8 cellular contexts compared by ENCODE assay signal in the genomic region with DNA sequence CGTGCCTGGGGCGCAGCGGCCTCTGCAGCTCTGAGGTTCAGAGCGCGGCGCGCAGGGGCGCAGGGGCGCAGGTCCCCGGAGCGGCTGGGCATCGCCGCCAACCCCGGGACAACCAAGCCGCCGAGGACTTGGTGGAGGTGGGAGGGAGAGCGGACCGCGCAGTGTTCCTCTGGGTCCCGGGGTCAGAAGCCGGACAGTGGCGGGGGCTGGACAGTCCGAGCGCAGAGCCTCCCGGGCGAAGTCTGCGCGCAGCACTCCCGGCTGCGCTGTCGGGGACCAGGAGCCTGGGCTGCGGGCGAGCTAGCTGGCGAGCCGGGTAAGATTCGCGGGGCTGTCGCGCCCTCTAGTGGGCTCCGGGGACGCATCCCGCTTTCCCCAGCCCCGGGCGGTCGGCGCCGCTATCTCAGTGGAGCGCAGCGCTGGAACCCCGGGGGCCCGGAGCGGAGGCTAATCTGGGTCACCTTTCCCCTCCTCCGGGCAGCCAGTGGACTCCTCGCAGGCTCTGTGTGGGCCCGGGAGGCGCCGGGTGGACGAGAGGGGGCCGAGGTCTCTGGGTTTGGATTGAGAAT. TPM values are rescaled to one million over a fixed set of nuclear protein-coding genes. Genes with fewer than 3 reads are reported as not detected.
A peak's percentile ranks its signal among the peaks of the same experiment; 100 is the strongest.
DNase-seq lines count a peak whose midpoint lies in the region; ATAC-seq and TF ChIP-seq lines count a peak whose summit lies in the region.

No MANE protein-coding gene starts in this region.

- H3K27ac ChIP-seq in heart right ventricle (peak overlapping the region; percentile 19 to 85 (median 70)), upper lobe of right lung (peak overlapping the region; percentile 64)

- peaks cover 20% of the 10 kb centered on the region for H3K36me3 ChIP-seq in adipocyte (ENCODE audit: control insufficient read depth, insufficient read depth, low read length, severe bottlenecking)
- peaks cover 0 to 4% (median 0%) of the 10 kb centered on the region in 9 donors for H3K36me3 ChIP-seq in heart right ventricle
- H3K36me3 ChIP-seq in upper lobe of right lung: no peaks in the 10 kb centered on the region

- H3K4me3 Mint-ChIP-seq in T-cell: peak overlapping the region; percentile 76 to 82 (median 78)

- no peaks in the 10 kb centered on the region for H3K36me3 Mint-ChIP-seq in T-cell

- DNase-seq in GM10266 (ENCODE audit: extremely low spot score) (peak; percentile 90), HFF-Myc (ENCODE audit: extremely low read depth, low read depth) (no peak), NAMALWA (ENCODE audit: low spot score) (peak; percentile 58), T-cell (peak; percentile 19 to 71 (median 57)), adipocyte (ENCODE audit: low read depth) (peak; percentile 93), heart right ventricle (peak; percentile 81 to 88), posterior vena cava (ENCODE audit: low spot score) (peak; percentile 96), upper lobe of right lung (peak; percentile 92)

- 0 to 1% methylated on average over 57 to 59 of the region's 59 CpGs for WGBS in heart right ventricle, 2 donors

- peak overlapping the region; percentile 99 for H3K9ac ChIP-seq in adipocyte (ENCODE audit: low read length)

- TF ChIP-seq CTCF in GM10266 (IDR thresholded peaks at IDR 0.05; ENCODE audit: control insufficient read depth, insufficient read depth, low read depth, missing control alignments): peak; percentile 89
- peak; percentile 78 for TF ChIP-seq CTCF in HFF-Myc (IDR thresholded peaks at IDR 0.05; ENCODE audit: low read depth, low read length, missing control alignments)
- peak; percentile 73 to 90 (median 81) for TF ChIP-seq CTCF in heart right ventricle (IDR thresholded peaks at IDR 0.05)
- peak; percentile 77 for TF ChIP-seq CTCF in upper lobe of right lung (IDR thresholded peaks at IDR 0.05)

- H3K4me3 ChIP-seq in HFF-Myc (replicated peaks; ENCODE audit: low read depth, low read length) (peak overlapping the region; percentile 85), adipocyte (ENCODE audit: low read length) (peak overlapping the region; percentile 87), heart right ventricle (peak overlapping the region; percentile 26 to 65 (median 61)), upper lobe of right lung (peak overlapping the region; percentile 55)

- no peaks in the 10 kb centered on the region for H3K9me3 Mint-ChIP-seq in T-cell

- intact Hi-C loops in heart right ventricle (cut with DNase I): loop anchor here (5.0 to 10.0 kb wide), 15 partner anchors 301 to 2001 kb away; partner anchors contain the start of gene FIP1L1 (in 2 of the 10)
- intact Hi-C loops in posterior vena cava (cut with DNase I): loop anchor here (5.0 kb wide), 1 partner anchor 1036 kb away; no protein-coding TSS in a partner anchor
- intact Hi-C loops in upper lobe of right lung (cut with DNase I): no loop called here

- ATAC-seq in T-cell (replicated peaks in 1 of 4): peak; percentile 73 to 87 (median 76)
- peak; percentile 82 to 95 (median 88) for ATAC-seq in heart right ventricle
- peak; percentile 94 for ATAC-seq in upper lobe of right lung

- CTCF ChIA-PET in T-cell (lab: Charles Lee): interaction anchor here (0.5 to 4.0 kb wide), 25 partner anchors 9 to 1893 kb away, joined by 3 to 86 read pairs (median 4); no protein-coding TSS in a partner anchor

- H3K4me1 ChIP-seq in adipocyte (ENCODE audit: control insufficient read depth, insufficient read depth, low read length) (peaks cover 34% of the 10 kb centered on the region), heart right ventricle (peaks cover 4 to 68% (median 49%) of the 10 kb centered on the region in 9 donors), upper lobe of right lung (peaks cover 20% of the 10 kb centered on the region)

- peaks cover 26 to 31% (median 31%) of the 10 kb centered on the region in 3 donors for H3K4me1 Mint-ChIP-seq in T-cell

- peaks cover 45 to 62% of the 10 kb centered on the region in 2 donors for H3K27me3 Mint-ChIP-seq in T-cell

- H3K9me3 ChIP-seq in adipocyte (ENCODE audit: control insufficient read depth, low read length): no peaks in the 10 kb centered on the region
- no peaks in the 10 kb centered on the region for H3K9me3 ChIP-seq in heart right ventricle
- H3K9me3 ChIP-seq in upper lobe of right lung: no peaks in the 10 kb centered on the region

- H3K27ac Mint-ChIP-seq in T-cell: no peak overlapping the region

- POLR2A ChIA-PET in T-cell (lab: Charles Lee): no interaction called here

- H3K27me3 ChIP-seq in adipocyte (replicated peaks; ENCODE audit: control insufficient read depth, insufficient read depth, low read length): no peaks in the 10 kb centered on the region
- peaks cover 20 to 56% (median 46%) of the 10 kb centered on the region in 7 donors for H3K27me3 ChIP-seq in heart right ventricle
- H3K27me3 ChIP-seq in upper lobe of right lung: peaks cover 46% of the 10 kb centered on the region

RNA-seq across cellular contexts. Expression of gene PDGFRA, which starts 4.1 kb away (rescaled TPM):
- under 1 TPM in 3 of 5 donors, not detected in 2; 0.29 to 0.39 (median 0.32) TPM for total RNA-seq in T-cell
- 10 to 100 TPM in 8 of 10 donors, 1 to 10 TPM in 2; 6.5 to 57.5 (median 14.7) TPM for total RNA-seq in heart right ventricle
- 10 to 100 TPM in 1 of 2 donors, 1 to 10 TPM in 1; 8.6 to 11.9 TPM for polyA plus RNA-seq in heart right ventricle
- 100 to 1,000 TPM; 192 to 201 TPM for total RNA-seq in posterior vena cava
- total RNA-seq in upper lobe of right lung: 91.5 TPM

Comparison
In these comparisons a context has a peak if more than half of its experiments do, and no peak if none do; other contexts are left out.
1. RNA of gene PDGFRA, which starts 4.1 kb away (total RNA-seq): 192 to 201 TPM in posterior vena cava, 91.5 TPM in upper lobe of right lung (single experiment) and 6.5 to 57.5 TPM in heart right ventricle; 0.29 to 0.39 TPM in T-cell; every median in the first group is over 4 times any median in the second.
2. Peak in every context shown above with its lines, with median percentiles within 50 percentile points of each other: CTCF ChIP-seq, H3K4me3 ChIP-seq and ATAC-seq.